ENCODE assay signal across 10 cellular contexts in genomic region chr12:124294686-124295315, GRCh38. TPM values are rescaled to one million over a fixed set of nuclear protein-coding genes. Genes with fewer than 3 reads are reported as not detected.
DNase-seq lines count a peak whose midpoint lies in the region; ATAC-seq and TF ChIP-seq lines count a peak whose summit lies in the region.
"Had no signal": no experiment of that assay in that cellular context is flagged by ENCODE, and none has a peak within 500 bp of the region (broad histone marks: within the 10 kb centered on the region; RNA-seq: fewer than 3 reads in every experiment).

RFLNA (plus strand) TSS chr12:124295093; CDS start chr12:124295430, 337 bp downstream.

- H3K9me3 Mint-ChIP-seq in activated CD8-positive, alpha-beta memory T cell treated with anti-CD3 and anti-CD28 coated beads, Interleukin-2, amount 10 ng/mL, durations not matched to agents 7 days and 5 days (ENCODE audit: low read depth), result no peaks in the 10 kb centered on the region

- H3K36me3 ChIP-seq in HUES6 (ENCODE audit: control insufficient read depth, insufficient read depth, low read length) (no peaks in the 10 kb centered on the region), skeletal muscle tissue (ENCODE audit: control insufficient read depth in 3 of 3, insufficient read depth in 3 of 3, low read length in 3 of 3) (no peaks in the 10 kb centered on the region)

- H3K9ac ChIP-seq in HUES6 (ENCODE audit: low read length) (no peak within 1 kb of the TSS), skeletal muscle tissue (ENCODE audit: low read depth in 1 of 3, low read length in 3 of 3) (peak within 1 kb of the TSS; percentile 14 to 72 (median 65))

- peaks cover 49% of the 10 kb centered on the region for H3K27me3 Mint-ChIP-seq in activated CD8-positive, alpha-beta memory T cell treated with anti-CD3 and anti-CD28 coated beads, Interleukin-2, amount 10 ng/mL, durations not matched to agents 7 days and 5 days

- CTCF ChIA-PET in activated CD8-positive, alpha-beta memory T cell treated with anti-CD3 and anti-CD28 coated beads, Interleukin-2, amount 10 ng/mL, durations not matched to agents 7 days and 5 days (lab: Charles Lee), result no interaction called here

- no peak for ATAC-seq in activated CD8-positive, alpha-beta memory T cell treated with anti-CD3 and anti-CD28 coated beads, Interleukin-2, amount 10 ng/mL, durations not matched to agents 7 days and 5 days

- H3K4me3 ChIP-seq in HUES6 (ENCODE audit: low read depth, low read length) (peak within 1 kb of the TSS; percentile 50), astrocyte of the cerebellum (ENCODE audit: low read depth, low read length) (peak within 1 kb of the TSS; percentile 60), iPS-18c (ENCODE audit: insufficient read depth, low read depth, low read length) (peak within 1 kb of the TSS; percentile 47), skeletal muscle tissue (ENCODE audit: low read length in 3 of 3) (peak within 1 kb of the TSS in 2 of 3 donors; percentile 57 to 73)

- H3K4me1 ChIP-seq in HUES6 (ENCODE audit: control insufficient read depth, insufficient read depth, low read length) (peaks cover 23% of the 10 kb centered on the region), skeletal muscle tissue (ENCODE audit: control insufficient read depth in 3 of 3, insufficient read depth in 3 of 3, low read length in 3 of 3) (peaks cover 22 to 30% (median 29%) of the 10 kb centered on the region in 3 donors)

- DNase-seq in astrocyte of the cerebellum (ENCODE audit: low read depth) (no peak), DMS114 treated with DMSO at 0.1 percent for 48 hours (lab: John Stamatoyannopoulos, UW; ENCODE audit: unreplicated experiment) (no peak)
- no peak for DNase-seq in activated CD8-positive, alpha-beta memory T cell treated with anti-CD3 and anti-CD28 coated beads, Interleukin-2, amount 10 ng/mL, durations not matched to agents 7 days and 5 days
- no peak for DNase-seq in stimulated activated CD4-positive, alpha-beta T cell treated with anti-CD3 and anti-CD28 coated beads, Interleukin-4, amount 100 ng/mL, for 24 hours
- no peak for DNase-seq in stimulated activated CD8-positive, alpha-beta memory T cell treated with anti-CD3 and anti-CD28 coated beads, Interleukin-4, amount 100 ng/mL, for 48 hours
- DNase-seq: SW 1271 had no signal

- no peak within 1 kb of the TSS for H3K4me3 Mint-ChIP-seq in activated CD8-positive, alpha-beta memory T cell treated with anti-CD3 and anti-CD28 coated beads, Interleukin-2, amount 10 ng/mL, durations not matched to agents 7 days and 5 days

- TF ChIP-seq CTCF in astrocyte of the cerebellum (IDR thresholded peaks at IDR 0.05; ENCODE audit: low read depth, low read length, missing control alignments), result no peak

- peaks cover 1% of the 10 kb centered on the region for H3K4me1 Mint-ChIP-seq in activated CD8-positive, alpha-beta memory T cell treated with anti-CD3 and anti-CD28 coated beads, Interleukin-2, amount 10 ng/mL, durations not matched to agents 7 days and 5 days

- no peak within 1 kb of the TSS for H3K27ac ChIP-seq in HUES6 (ENCODE audit: low read depth, low read length)
- H3K27ac ChIP-seq in skeletal muscle tissue (ENCODE audit: low read depth, low read length), result no peak within 1 kb of the TSS

- no peaks in the 10 kb centered on the region for H3K9me3 ChIP-seq in HUES6 (ENCODE audit: control insufficient read depth, insufficient read depth, low read depth, low read length)
- H3K9me3 ChIP-seq in iPS-18c (ENCODE audit: control insufficient read depth, insufficient read depth, low read length), result no peaks in the 10 kb centered on the region
- H3K9me3 ChIP-seq in skeletal muscle tissue (ENCODE audit: control insufficient read depth in 3 of 3, low read length in 3 of 3), result no peaks in the 10 kb centered on the region

- no peak within 1 kb of the TSS for H3K27ac Mint-ChIP-seq in activated CD8-positive, alpha-beta memory T cell treated with anti-CD3 and anti-CD28 coated beads, Interleukin-2, amount 10 ng/mL, durations not matched to agents 7 days and 5 days

- H3K36me3 Mint-ChIP-seq in activated CD8-positive, alpha-beta memory T cell treated with anti-CD3 and anti-CD28 coated beads, Interleukin-2, amount 10 ng/mL, durations not matched to agents 7 days and 5 days, result no peaks in the 10 kb centered on the region

- in situ Hi-C loops in astrocyte of the cerebellum (cut with HindIII; ENCODE audit: low sequenced_read_pairs), result no loop called here

- peaks cover 44% of the 10 kb centered on the region for H3K27me3 ChIP-seq in HUES6 (ENCODE audit: control insufficient read depth, insufficient read depth, low read length)
- H3K27me3 ChIP-seq in skeletal muscle tissue (ENCODE audit: control insufficient read depth in 3 of 3, insufficient read depth in 3 of 3, low read length in 3 of 3), result peaks cover 0 to 15% (median 4%) of the 10 kb centered on the region in 3 donors

RNA-seq across cellular contexts. Expression of gene RFLNA, which starts in this region (rescaled TPM):
- total RNA-seq in skeletal muscle tissue, result 2.6 TPM
- total RNA-seq in activated CD8-positive, alpha-beta memory T cell treated with anti-CD3 and anti-CD28 coated beads, Interleukin-2, amount 10 ng/mL, durations not matched to agents 7 days and 5 days, result not detected
- total RNA-seq: HT-29 had no signal
